Comparison of ENCODE assay signal across 23 cellular contexts in genomic region chr3:170027691-170028102, GRCh38. TPM values are rescaled to one million over a fixed set of nuclear protein-coding genes. Genes with fewer than 3 reads are reported as not detected.
DNase-seq lines count a peak whose midpoint lies in the region; ATAC-seq and TF ChIP-seq lines count a peak whose summit lies in the region.
"Had no signal": no experiment of that assay in that cellular context is flagged by ENCODE, and none has a peak within 500 bp of the region (broad histone marks: within the 10 kb centered on the region; RNA-seq: fewer than 3 reads in every experiment).

No MANE protein-coding gene starts in this region.

- no peaks in the 10 kb centered on the region for H4K20me1 ChIP-seq in GM23248 (ENCODE audit: insufficient read depth)
- H4K20me1 ChIP-seq: BLaER1 had no signal

- peaks cover 2% of the 10 kb centered on the region for H3K36me3 Mint-ChIP-seq in activated naive CD4-positive, alpha-beta T cell treated with anti-CD3 and anti-CD28 coated beads for 36 hours (ENCODE audit: low read depth)
- H3K36me3 Mint-ChIP-seq in IgD-negative memory B cell, result peaks cover 7% of the 10 kb centered on the region
- H3K36me3 Mint-ChIP-seq in activated CD8-positive, alpha-beta T cell treated with anti-CD3 and anti-CD28 coated beads for 36 hours (ENCODE audit: low read depth), result no peaks in the 10 kb centered on the region
- peaks cover 0 to 11% (median 5%) of the 10 kb centered on the region in 5 donors for H3K36me3 Mint-ChIP-seq in naive thymus-derived CD4-positive, alpha-beta T cell

- in situ Hi-C loops in GM23248 (cut with MboI), result no loop called here

- no peak for TF ChIP-seq CTCF in activated CD8-positive, alpha-beta T cell treated with anti-CD3 and anti-CD28 coated beads for 36 hours (IDR thresholded peaks at IDR 0.05)

- DNase-seq in activated naive CD4-positive, alpha-beta T cell treated with anti-CD3 and anti-CD28 coated beads for 36 hours, result peak; percentile 67
- DNase-seq in activated naive CD4-positive, alpha-beta T cell (lab: John Stamatoyannopoulos, UW), result no peak
- DNase-seq in activated CD8-positive, alpha-beta T cell treated with anti-CD3 and anti-CD28 coated beads for 36 hours, result peak; percentile 46
- peak in 7 of 9 donors; percentile 17 to 64 (median 50) for DNase-seq in naive thymus-derived CD4-positive, alpha-beta T cell
- no peak for DNase-seq in SKM-1 (lab: John Stamatoyannopoulos, UW; ENCODE audit: unreplicated experiment)
- DNase-seq in GM23248, result no peak
- no peak for DNase-seq in NCI-H2196 (lab: John Stamatoyannopoulos, UW; ENCODE audit: unreplicated experiment)
- DNase-seq: ACHN; activated B cell treated with CpG ODN at 0.5 μM for 24 hours; activated gamma-delta T cell; GOT3; heart right ventricle; NCI-H1436; NCI-H524; posterior cingulate gyrus; stimulated activated CD8-positive, alpha-beta memory T cell treated with anti-CD3 and anti-CD28 coated beads, Interleukin-4, amount 100 ng/mL, for 48 hours; upper lobe of right lung had no signal

- H3K4me2 ChIP-seq in GM23248 (ENCODE audit: unreplicated experiment), result no peak overlapping the region
- H3K4me2 ChIP-seq: BLaER1 had no signal

- H3F3A ChIP-seq in GM23248 (ENCODE audit: insufficient read depth), result no peaks in the 10 kb centered on the region

- no peaks in the 10 kb centered on the region for H3K27me3 Mint-ChIP-seq in activated naive CD4-positive, alpha-beta T cell treated with anti-CD3 and anti-CD28 coated beads for 36 hours (ENCODE audit: low read depth)
- peaks cover 8% of the 10 kb centered on the region for H3K27me3 Mint-ChIP-seq in IgD-negative memory B cell
- no peaks in the 10 kb centered on the region for H3K27me3 Mint-ChIP-seq in activated CD8-positive, alpha-beta T cell treated with anti-CD3 and anti-CD28 coated beads for 36 hours
- H3K27me3 Mint-ChIP-seq in naive thymus-derived CD4-positive, alpha-beta T cell, result peaks cover 0 to 5% (median 0%) of the 10 kb centered on the region in 5 donors
- H3K27me3 Mint-ChIP-seq: activated B cell treated with CpG ODN at 0.5 μM for 24 hours had no signal

- intact Hi-C loops in activated naive CD4-positive, alpha-beta T cell treated with anti-CD3 and anti-CD28 coated beads for 36 hours (cut with micrococcal nuclease), result loop anchor here (1.0 kb wide), 1 partner anchor 20 kb away; no protein-coding TSS in a partner anchor
- intact Hi-C loops in activated CD8-positive, alpha-beta T cell treated with anti-CD3 and anti-CD28 coated beads for 36 hours (cut with micrococcal nuclease), result no loop called here
- intact Hi-C loops in naive thymus-derived CD4-positive, alpha-beta T cell (cut with micrococcal nuclease), result loop anchor here in 1 of 2 donors (1.0 kb wide), 1 partner anchor 10 kb away; the partner anchor contains the start of gene GPR160

- H3K9ac ChIP-seq in GM23248, result no peak overlapping the region
- H3K9ac ChIP-seq: BLaER1 had no signal

- no peaks in the 10 kb centered on the region for H3K79me2 ChIP-seq in GM23248 (ENCODE audit: insufficient read depth)

- WGBS in GM23248 (ENCODE audit: low coverage in 1 of 2, low lambda C conversion rate in 2 of 2, missing lambda C conversion rate in 2 of 2), 2 experiments, result 24 to 62% methylated on average over 2 of the region's 2 CpGs

- POLR2A ChIA-PET in activated CD8-positive, alpha-beta T cell treated with anti-CD3 and anti-CD28 coated beads for 36 hours (lab: Charles Lee), result no interaction called here
- POLR2A ChIA-PET in naive thymus-derived CD4-positive, alpha-beta T cell (lab: Charles Lee), result interaction anchor here (0.9 kb wide), 1 partner anchor 21 kb away, joined by 3 read pairs; no protein-coding TSS in a partner anchor

- H3K4me3 ChIP-seq in naive thymus-derived CD4-positive, alpha-beta T cell (ENCODE audit: low read length), result no peak overlapping the region
- H3K4me3 ChIP-seq in GM23248, result no peak overlapping the region
- H3K4me3 ChIP-seq: ascending aorta, BLaER1, heart right ventricle, upper lobe of right lung had no signal

- no peaks in the 10 kb centered on the region for H3K27me3 ChIP-seq in naive thymus-derived CD4-positive, alpha-beta T cell (ENCODE audit: control insufficient read depth in 2 of 2, insufficient read depth in 2 of 2, low read length in 2 of 2)
- no peaks in the 10 kb centered on the region for H3K27me3 ChIP-seq in GM23248 (replicated peaks; ENCODE audit: insufficient read depth)
- H3K27me3 ChIP-seq: ascending aorta, BLaER1, heart right ventricle, upper lobe of right lung had no signal

- no peak overlapping the region for H3K4me3 Mint-ChIP-seq in activated naive CD4-positive, alpha-beta T cell treated with anti-CD3 and anti-CD28 coated beads for 36 hours
- no peak overlapping the region for H3K4me3 Mint-ChIP-seq in IgD-negative memory B cell
- no peak overlapping the region for H3K4me3 Mint-ChIP-seq in activated CD8-positive, alpha-beta T cell treated with anti-CD3 and anti-CD28 coated beads for 36 hours
- peak overlapping the region in 9 of 10 donors; percentile 1 to 75 (median 65) for H3K4me3 Mint-ChIP-seq in naive thymus-derived CD4-positive, alpha-beta T cell
- H3K4me3 Mint-ChIP-seq: activated B cell treated with CpG ODN at 0.5 μM for 24 hours, nephron had no signal

- H3K27ac ChIP-seq in naive thymus-derived CD4-positive, alpha-beta T cell (ENCODE audit: low read depth, low read length), result no peak overlapping the region
- H3K27ac ChIP-seq in GM23248, result no peak overlapping the region
- H3K27ac ChIP-seq: ascending aorta, BLaER1, epithelial cell of prostate, heart right ventricle, upper lobe of right lung had no signal

- H3K36me3 ChIP-seq in naive thymus-derived CD4-positive, alpha-beta T cell (ENCODE audit: control insufficient read depth in 2 of 3, insufficient read depth in 3 of 3, low read length in 3 of 3), result no peaks in the 10 kb centered on the region
- no peaks in the 10 kb centered on the region for H3K36me3 ChIP-seq in GM23248 (ENCODE audit: low read depth)
- H3K36me3 ChIP-seq: ascending aorta, BLaER1, heart right ventricle, upper lobe of right lung had no signal

- H3K27ac Mint-ChIP-seq in activated naive CD4-positive, alpha-beta T cell treated with anti-CD3 and anti-CD28 coated beads for 36 hours, result peak overlapping the region; percentile 39
- H3K27ac Mint-ChIP-seq in IgD-negative memory B cell, result peak overlapping the region in 2 of 3 donors; percentile 33 to 89
- H3K27ac Mint-ChIP-seq in activated CD8-positive, alpha-beta T cell treated with anti-CD3 and anti-CD28 coated beads for 36 hours, result peak overlapping the region; percentile 40
- H3K27ac Mint-ChIP-seq in naive thymus-derived CD4-positive, alpha-beta T cell, result peak overlapping the region; percentile 47 to 95 (median 89)
- H3K27ac Mint-ChIP-seq: activated B cell treated with CpG ODN at 0.5 μM for 24 hours, nephron had no signal

- CTCF ChIA-PET in activated naive CD4-positive, alpha-beta T cell treated with anti-CD3 and anti-CD28 coated beads for 36 hours (lab: Charles Lee), result no interaction called here
- CTCF ChIA-PET in activated CD8-positive, alpha-beta T cell treated with anti-CD3 and anti-CD28 coated beads for 36 hours (lab: Charles Lee), result no interaction called here
- CTCF ChIA-PET in naive thymus-derived CD4-positive, alpha-beta T cell (lab: Charles Lee), result no interaction called here

- H3K9me3 ChIP-seq in naive thymus-derived CD4-positive, alpha-beta T cell (ENCODE audit: control insufficient read depth in 2 of 3, low read length in 3 of 3), result no peaks in the 10 kb centered on the region
- no peaks in the 10 kb centered on the region for H3K9me3 ChIP-seq in GM23248 (ENCODE audit: low read depth)
- H3K9me3 ChIP-seq: ascending aorta, heart right ventricle, upper lobe of right lung had no signal

- no peak overlapping the region for H2AFZ ChIP-seq in GM23248

- no peaks in the 10 kb centered on the region for H3K9me2 ChIP-seq in GM23248 (ENCODE audit: insufficient read depth)

- peaks cover 4 to 20% of the 10 kb centered on the region in 2 donors for H3K4me1 ChIP-seq in naive thymus-derived CD4-positive, alpha-beta T cell (ENCODE audit: control insufficient read depth in 2 of 2, insufficient read depth in 2 of 2, low read length in 2 of 2)
- no peaks in the 10 kb centered on the region for H3K4me1 ChIP-seq in GM23248 (ENCODE audit: insufficient read depth)
- H3K4me1 ChIP-seq: ascending aorta, heart right ventricle, upper lobe of right lung had no signal

- peaks cover 36% of the 10 kb centered on the region for H3K4me1 Mint-ChIP-seq in activated naive CD4-positive, alpha-beta T cell treated with anti-CD3 and anti-CD28 coated beads for 36 hours (ENCODE audit: low read depth)
- peaks cover 6 to 10% (median 6%) of the 10 kb centered on the region in 3 donors for H3K4me1 Mint-ChIP-seq in IgD-negative memory B cell
- peaks cover 15% of the 10 kb centered on the region for H3K4me1 Mint-ChIP-seq in activated CD8-positive, alpha-beta T cell treated with anti-CD3 and anti-CD28 coated beads for 36 hours (ENCODE audit: low read depth)
- H3K4me1 Mint-ChIP-seq in naive thymus-derived CD4-positive, alpha-beta T cell, result peaks cover 18 to 72% (median 47%) of the 10 kb centered on the region in 7 donors
- H3K4me1 Mint-ChIP-seq: nephron had no signal

- H3K9me3 Mint-ChIP-seq in activated naive CD4-positive, alpha-beta T cell treated with anti-CD3 and anti-CD28 coated beads for 36 hours, result no peaks in the 10 kb centered on the region
- H3K9me3 Mint-ChIP-seq in IgD-negative memory B cell, result no peaks in the 10 kb centered on the region
- peaks cover 4% of the 10 kb centered on the region for H3K9me3 Mint-ChIP-seq in activated CD8-positive, alpha-beta T cell treated with anti-CD3 and anti-CD28 coated beads for 36 hours
- peaks cover 0 to 10% (median 5%) of the 10 kb centered on the region in 11 donors for H3K9me3 Mint-ChIP-seq in naive thymus-derived CD4-positive, alpha-beta T cell
- H3K9me3 Mint-ChIP-seq: activated B cell treated with CpG ODN at 0.5 μM for 24 hours, nephron had no signal

- ATAC-seq in activated CD8-positive, alpha-beta T cell treated with anti-CD3 and anti-CD28 coated beads for 36 hours, result peak; percentile 77
- no peak for ATAC-seq in naive thymus-derived CD4-positive, alpha-beta T cell
- ATAC-seq: heart right ventricle, left lobe of liver, upper lobe of right lung had no signal

RNA-seq across cellular contexts. Expression of gene GPR160, which starts 10.1 kb away (rescaled TPM):
- 10 to 100 TPM; 10.3 TPM for total RNA-seq in activated naive CD4-positive, alpha-beta T cell treated with anti-CD3 and anti-CD28 coated beads for 36 hours
- polyA plus RNA-seq in IgD-negative memory B cell (40.9 TPM), GM23248 (2016; fragmentation: Nextera tagmentation; extraction: Ambion mirVana) (0.44 and 0.73 TPM in 2 replicates)
- total RNA-seq in activated CD8-positive, alpha-beta T cell treated with anti-CD3 and anti-CD28 coated beads for 36 hours, result 1 to 10 TPM; 6.2 to 8.2 TPM
- 10 to 100 TPM in 2 of 5 experiments, 1 to 10 TPM in 3; 6.1 to 44.3 (median 8.7) TPM for total RNA-seq in naive thymus-derived CD4-positive, alpha-beta T cell
- polyA plus RNA-seq in naive thymus-derived CD4-positive, alpha-beta T cell, result 10 to 100 TPM; 17.1 to 22.8 TPM
- 0.13 and 0.76 TPM in 2 replicates for total RNA-seq in GM23248 (2014; rRNA removed; shearing (Covaris generic))

Comparison
In these comparisons a context has a peak if more than half of its experiments do, and no peak if none do; other contexts are left out.
1. DNase-seq: peak in activated naive CD4-positive, alpha-beta T cell treated with anti-CD3 and anti-CD28 coated beads for 36 hours (single experiment), activated CD8-positive, alpha-beta T cell treated with anti-CD3 and anti-CD28 coated beads for 36 hours (single experiment) and naive thymus-derived CD4-positive, alpha-beta T cell (7 of 9); none in activated naive CD4-positive, alpha-beta T cell (0 of 4), SKM-1 (single experiment), GM23248 (single experiment) and NCI-H2196 (single experiment).
2. H3K27ac Mint-ChIP-seq: peak in every context shown above with its lines; median percentile 89 in naive thymus-derived CD4-positive, alpha-beta T cell; 61 in IgD-negative memory B cell; 40 in activated CD8-positive, alpha-beta T cell treated with anti-CD3 and anti-CD28 coated beads for 36 hours; 39 in activated naive CD4-positive, alpha-beta T cell treated with anti-CD3 and anti-CD28 coated beads for 36 hours.
3. H3K4me3 Mint-ChIP-seq: peak in naive thymus-derived CD4-positive, alpha-beta T cell (9 of 10); none in activated naive CD4-positive, alpha-beta T cell treated with anti-CD3 and anti-CD28 coated beads for 36 hours (single experiment), IgD-negative memory B cell (0 of 4) and activated CD8-positive, alpha-beta T cell treated with anti-CD3 and anti-CD28 coated beads for 36 hours (single experiment).